8 cellular contexts compared by ENCODE assay signal in genomic region chr12:14111230-14111865, GRCh38.
DNase-seq lines count a peak whose midpoint lies in the region; ATAC-seq lines count a peak whose summit lies in the region.

No MANE protein-coding gene starts in this region.

- DNase-seq in DMS53 treated with DMSO at 0.1 percent for 48 hours (lab: John Stamatoyannopoulos, UW; ENCODE audit: unreplicated experiment) (peak; percentile 88), GM19238 (ENCODE audit: insufficient read length, low spot score) (peak; percentile 38), SK-N-DZ (ENCODE audit: low spot score) (peak; percentile 17), cerebellum (ENCODE audit: low spot score) (no peak), SKM-1 treated with dmso at 0.1 percent for 144 hours (lab: John Stamatoyannopoulos, UW; ENCODE audit: unreplicated experiment) (no peak), left cardiac atrium (no peak)
- DNase-seq in stimulated activated effector memory CD8-positive, alpha-beta T cell treated with anti-CD3 and anti-CD28 coated beads, Interleukin-12 subunit alpha, Interleukin-12 subunit beta, amount 100 ng/mL, for 72 hours (ENCODE audit: low spot score in 2 of 2) = no peak

- no peaks in the 10 kb centered on the region for H3K9me3 Mint-ChIP-seq in stimulated activated effector memory CD8-positive, alpha-beta T cell treated with anti-CD3 and anti-CD28 coated beads, Interleukin-12 subunit alpha, Interleukin-12 subunit beta, amount 100 ng/mL, for 72 hours

- H3K36me3 Mint-ChIP-seq in stimulated activated effector memory CD8-positive, alpha-beta T cell treated with anti-CD3 and anti-CD28 coated beads, Interleukin-12 subunit alpha, Interleukin-12 subunit beta, amount 100 ng/mL, for 72 hours = no peaks in the 10 kb centered on the region

- ATAC-seq in HG03066 (IDR thresholded peaks at IDR 0.05; ENCODE audit: low read depth, unreplicated experiment) = peak; percentile 98
- peak; percentile 13 for ATAC-seq in stimulated activated effector memory CD8-positive, alpha-beta T cell treated with anti-CD3 and anti-CD28 coated beads, Interleukin-12 subunit alpha, Interleukin-12 subunit beta, amount 100 ng/mL, for 72 hours
- ATAC-seq in left cardiac atrium = no peak

- intact Hi-C loops in left cardiac atrium (cut with DNase I) = no loop called here

- no peaks in the 10 kb centered on the region for H3K4me1 Mint-ChIP-seq in stimulated activated effector memory CD8-positive, alpha-beta T cell treated with anti-CD3 and anti-CD28 coated beads, Interleukin-12 subunit alpha, Interleukin-12 subunit beta, amount 100 ng/mL, for 72 hours

- no peak overlapping the region for H3K27ac Mint-ChIP-seq in stimulated activated effector memory CD8-positive, alpha-beta T cell treated with anti-CD3 and anti-CD28 coated beads, Interleukin-12 subunit alpha, Interleukin-12 subunit beta, amount 100 ng/mL, for 72 hours

- H3K4me3 Mint-ChIP-seq in stimulated activated effector memory CD8-positive, alpha-beta T cell treated with anti-CD3 and anti-CD28 coated beads, Interleukin-12 subunit alpha, Interleukin-12 subunit beta, amount 100 ng/mL, for 72 hours = no peak overlapping the region

Comparison
In these comparisons a context has a peak if more than half of its experiments do, and no peak if none do; other contexts are left out.
1. DNase-seq: peak in DMS53 treated with DMSO at 0.1 percent for 48 hours (single experiment), GM19238 (single experiment) and SK-N-DZ (single experiment); none in stimulated activated effector memory CD8-positive, alpha-beta T cell treated with anti-CD3 and anti-CD28 coated beads, Interleukin-12 subunit alpha, Interleukin-12 subunit beta, amount 100 ng/mL, for 72 hours (0 of 2), cerebellum (single experiment), SKM-1 treated with dmso at 0.1 percent for 144 hours (single experiment) and left cardiac atrium (single experiment).
2. ATAC-seq: peak in HG03066 (single experiment) and stimulated activated effector memory CD8-positive, alpha-beta T cell treated with anti-CD3 and anti-CD28 coated beads, Interleukin-12 subunit alpha, Interleukin-12 subunit beta, amount 100 ng/mL, for 72 hours (single experiment); none in left cardiac atrium (0 of 2).